In the genomic region with DNA sequence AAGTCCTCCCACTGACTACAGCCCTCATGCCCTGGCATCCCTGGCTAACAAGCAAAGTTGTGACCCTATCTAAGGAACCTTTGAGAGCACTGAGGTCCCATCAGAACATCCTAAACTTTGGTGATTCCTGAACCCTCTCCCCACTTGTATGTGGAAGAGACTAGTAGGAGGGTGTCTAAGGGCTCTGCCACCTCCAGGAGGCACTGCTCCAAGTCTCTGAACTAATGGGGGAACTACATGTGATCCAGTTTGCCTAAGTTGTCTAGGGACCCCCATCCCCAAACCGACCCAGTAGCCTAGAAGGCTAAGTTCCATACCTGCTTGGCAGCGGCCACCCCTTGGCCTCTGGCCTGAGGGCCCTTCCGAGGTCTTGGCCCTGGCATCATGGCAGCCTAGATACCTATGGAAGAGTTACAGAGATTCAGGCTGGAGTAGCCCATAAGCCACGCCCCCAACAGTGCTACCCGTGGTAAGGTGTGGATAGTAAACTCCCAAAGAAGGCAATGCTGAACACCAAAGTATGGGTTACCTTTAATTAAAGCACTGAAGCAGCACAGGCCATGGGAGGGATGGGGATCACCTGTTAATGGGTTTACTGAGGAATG, we compare ENCODE assay signal across 8 cellular contexts. TPM values are rescaled to one million over a fixed set of nuclear protein-coding genes. Genes with fewer than 3 reads are reported as not detected.
DNase-seq lines count a peak whose midpoint lies in the region; ATAC-seq, FAIRE-seq and TF ChIP-seq lines count a peak whose summit lies in the region.

No MANE protein-coding gene starts in this region.

- no peak overlapping the region for H3K9ac ChIP-seq in colonic mucosa (ENCODE audit: low read depth in 2 of 2, low read length in 2 of 2)

- peak overlapping the region; percentile 75 to 95 (median 81) for H3K27ac Mint-ChIP-seq in CD4-positive, alpha-beta memory T cell
- no peak overlapping the region for H3K27ac Mint-ChIP-seq in neural crest cell (ENCODE audit: unreplicated experiment)

- CTCF ChIA-PET in CD4-positive, alpha-beta memory T cell (lab: Charles Lee; ENCODE audit: partially characterized antibody): interaction anchor here (1.4 kb wide), 1 partner anchor 322 kb away, joined by 3 read pairs; no protein-coding TSS in a partner anchor

- peak overlapping the region; percentile 78 for H3K27ac ChIP-seq in CD4-positive, alpha-beta memory T cell (ENCODE audit: low read depth, low read length)
- H3K27ac ChIP-seq in colonic mucosa: no peak overlapping the region

- intact Hi-C loops in CD4-positive, alpha-beta memory T cell (cut with micrococcal nuclease): no loop called here
- intact Hi-C loops in colonic mucosa (cut with DNase I): no loop called here

- POLR2A ChIA-PET in CD4-positive, alpha-beta memory T cell (lab: Charles Lee; ENCODE audit: partially characterized antibody): interaction anchor here (1.2 to 3.3 kb wide), 5 partner anchors 12 to 237 kb away, joined by 3 to 68 read pairs (median 6); a partner anchor contains a TSS

- ATAC-seq in HG03354 (IDR thresholded peaks at IDR 0.05; ENCODE audit: poor library complexity, severe bottlenecking, unreplicated experiment): no peak

- H3K27me3 Mint-ChIP-seq in CD4-positive, alpha-beta memory T cell: no peaks in the 10 kb centered on the region
- peaks cover 6% of the 10 kb centered on the region for H3K27me3 Mint-ChIP-seq in neural crest cell (ENCODE audit: low read depth)

- H3K4me3 Mint-ChIP-seq in CD4-positive, alpha-beta memory T cell: peak overlapping the region; percentile 68 to 97 (median 90)
- H3K4me3 Mint-ChIP-seq in neural crest cell: peak overlapping the region; percentile 98

- H3K36me3 ChIP-seq in CD4-positive, alpha-beta memory T cell (ENCODE audit: insufficient read depth, low read length): peaks cover 35% of the 10 kb centered on the region
- peaks cover 11% of the 10 kb centered on the region for H3K36me3 ChIP-seq in colonic mucosa

- H3K4me1 Mint-ChIP-seq in CD4-positive, alpha-beta memory T cell: peaks cover 20 to 56% (median 41%) of the 10 kb centered on the region in 4 donors
- H3K4me1 Mint-ChIP-seq in neural crest cell: peaks cover 55% of the 10 kb centered on the region

- TF ChIP-seq CTCF in LNCaP clone FGC (IDR thresholded peaks at IDR 0.05; ENCODE audit: control insufficient read depth, extremely low read depth, insufficient read depth) (no peak), colonic mucosa (IDR thresholded peaks at IDR 0.05) (no peak), neural crest cell (conservative IDR thresholded peaks at IDR 0.05) (no peak)

- no peak for FAIRE-seq in urothelium cell line (lab: Jason Lieb, UNC)

- H3K4me3 ChIP-seq in CD4-positive, alpha-beta memory T cell (ENCODE audit: low read length in 2 of 2): no peak overlapping the region
- peak overlapping the region; percentile 78 for H3K4me3 ChIP-seq in LNCaP clone FGC (ENCODE audit: low read depth, low read length)
- no peak overlapping the region for H3K4me3 ChIP-seq in colonic mucosa

- H3K36me3 Mint-ChIP-seq in CD4-positive, alpha-beta memory T cell: peaks cover 18 to 48% of the 10 kb centered on the region in 2 donors
- peaks cover 16% of the 10 kb centered on the region for H3K36me3 Mint-ChIP-seq in neural crest cell (ENCODE audit: low read depth)

- peaks cover 32% of the 10 kb centered on the region for H3K4me1 ChIP-seq in CD4-positive, alpha-beta memory T cell (ENCODE audit: insufficient read depth, low read length)
- peaks cover 3% of the 10 kb centered on the region for H3K4me1 ChIP-seq in colonic mucosa

- no peaks in the 10 kb centered on the region for H3K9me3 ChIP-seq in CD4-positive, alpha-beta memory T cell (ENCODE audit: control insufficient read depth in 1 of 2, low read length in 2 of 2)
- H3K9me3 ChIP-seq in colonic mucosa: no peaks in the 10 kb centered on the region

- H3K9me3 Mint-ChIP-seq in CD4-positive, alpha-beta memory T cell: peaks cover 0 to 4% (median 0%) of the 10 kb centered on the region in 8 donors
- no peaks in the 10 kb centered on the region for H3K9me3 Mint-ChIP-seq in neural crest cell

- DNase-seq in CD4-positive, alpha-beta memory T cell: no peak
- DNase-seq in LNCaP clone FGC (ENCODE audit: low read depth): no peak
- DNase-seq in colonic mucosa: peak; percentile 29
- DNase-seq in neural crest cell (ENCODE audit: low read depth, low spot score): no peak
- no peak for DNase-seq in NCI-H446 (lab: John Stamatoyannopoulos, UW)
- no peak for DNase-seq in NCI-H1930 (lab: John Stamatoyannopoulos, UW)
- no peak for DNase-seq in urothelium cell line (ENCODE audit: low spot score)

- H3K27me3 ChIP-seq in CD4-positive, alpha-beta memory T cell (ENCODE audit: insufficient read depth, low read length): no peaks in the 10 kb centered on the region
- H3K27me3 ChIP-seq in colonic mucosa: no peaks in the 10 kb centered on the region

RNA-seq across cellular contexts. Expression of a gene that starts 1.7 kb away (rescaled TPM):
- total RNA-seq in CD4-positive, alpha-beta memory T cell: 10 to 100 TPM; 83.7 to 84.1 TPM
- 10 to 100 TPM in 1 of 2 donors, 1 to 10 TPM in 1; 2.6 to 14.8 TPM for polyA plus RNA-seq in CD4-positive, alpha-beta memory T cell
- total RNA-seq in colonic mucosa (10 to 100 TPM; 25.2 to 27.3 TPM), neural crest cell (34.5 and 39.0 TPM in 2 replicates)

RNA-seq across cellular contexts. Expression of a gene that starts 39.9 kb away (rescaled TPM):
- 1 to 10 TPM; 1.1 to 1.5 TPM for total RNA-seq in CD4-positive, alpha-beta memory T cell
- polyA plus RNA-seq in CD4-positive, alpha-beta memory T cell: under 1 TPM; 0.16 to 0.25 TPM
- total RNA-seq in colonic mucosa (10 to 100 TPM in 1 of 2 donors, 1 to 10 TPM in 1; 4.9 to 19.6 TPM), neural crest cell (36.9 and 38.5 TPM in 2 replicates)

RNA-seq across cellular contexts. Expression of a gene that starts 40.1 kb away (rescaled TPM):
- 10 to 100 TPM; 69.7 to 70.4 TPM for total RNA-seq in CD4-positive, alpha-beta memory T cell
- polyA plus RNA-seq in CD4-positive, alpha-beta memory T cell: 10 to 100 TPM; 27.5 to 45.8 TPM
- total RNA-seq in colonic mucosa (10 to 100 TPM; 56.7 to 61.4 TPM), neural crest cell (81.1 and 83.6 TPM in 2 replicates)
